ENCODE assay signal across 8 cellular contexts in genomic region chr6:42043787-42044475, GRCh38. TPM values are rescaled to one million over a fixed set of nuclear protein-coding genes. Genes with fewer than 3 reads are reported as not detected.
DNase-seq lines count a peak whose midpoint lies in the region; ATAC-seq and TF ChIP-seq lines count a peak whose summit lies in the region.

No MANE protein-coding gene starts in this region.

- H3K4me1 ChIP-seq in adipocyte (ENCODE audit: control insufficient read depth, insufficient read depth, low read length) (peaks cover 53% of the 10 kb centered on the region), left ventricle myocardium inferior (peaks cover 98% of the 10 kb centered on the region)

- no peaks in the 10 kb centered on the region for H3K36me3 ChIP-seq in adipocyte (ENCODE audit: control insufficient read depth, insufficient read depth, low read length, severe bottlenecking)
- no peaks in the 10 kb centered on the region for H3K36me3 ChIP-seq in left ventricle myocardium inferior

- no peak for ATAC-seq in GM19351 (IDR thresholded peaks at IDR 0.05; ENCODE audit: unreplicated experiment)

- H3K4me3 ChIP-seq in HFF-Myc (replicated peaks; ENCODE audit: low read depth, low read length) (no peak overlapping the region), adipocyte (ENCODE audit: low read length) (no peak overlapping the region), left ventricle myocardium inferior (peak overlapping the region; percentile 38)

- peak; percentile 48 for DNase-seq in DMS79 (lab: John Stamatoyannopoulos, UW)
- DNase-seq in HFF-Myc (ENCODE audit: extremely low read depth, low read depth), result peak; percentile 60
- peak; percentile 85 for DNase-seq in NCI-H146 (lab: John Stamatoyannopoulos, UW)
- peak; percentile 77 to 95 (median 87) for DNase-seq in T-helper 1 cell
- peak; percentile 95 for DNase-seq in adipocyte (ENCODE audit: low read depth)
- DNase-seq in left ventricle myocardium inferior, result peak; percentile 86
- DNase-seq in putamen (ENCODE audit: low spot score), result peak; percentile 87

- H3K9me3 ChIP-seq in adipocyte (ENCODE audit: control insufficient read depth, low read length), result no peaks in the 10 kb centered on the region
- H3K9me3 ChIP-seq in left ventricle myocardium inferior (replicated peaks), result no peaks in the 10 kb centered on the region

- H3K27me3 ChIP-seq in adipocyte (replicated peaks; ENCODE audit: control insufficient read depth, insufficient read depth, low read length), result no peaks in the 10 kb centered on the region
- no peaks in the 10 kb centered on the region for H3K27me3 ChIP-seq in left ventricle myocardium inferior (ENCODE audit: low read depth)

- intact Hi-C loops in left ventricle myocardium inferior (cut with micrococcal nuclease), result loop anchor here (5.0 to 10.0 kb wide), 3 partner anchors 107 to 259 kb away; partner anchors contain the start of genes PRICKLE4 and TOMM6

- H3K9ac ChIP-seq in adipocyte (ENCODE audit: low read length), result peak overlapping the region; percentile 55

- H3K27ac ChIP-seq in left ventricle myocardium inferior (replicated peaks), result peak overlapping the region; percentile 97

- TF ChIP-seq CTCF in HFF-Myc (IDR thresholded peaks at IDR 0.05; ENCODE audit: low read depth, low read length, missing control alignments) (peak; percentile 98), left ventricle myocardium inferior (IDR thresholded peaks at IDR 0.05; ENCODE audit: borderline replicate concordance) (peak; percentile 98)

RNA-seq across cellular contexts. Expression of gene TAF8, which starts 6.4 kb away (rescaled TPM):
- 28.5 TPM for total RNA-seq in left ventricle myocardium inferior
